In the genomic region with DNA sequence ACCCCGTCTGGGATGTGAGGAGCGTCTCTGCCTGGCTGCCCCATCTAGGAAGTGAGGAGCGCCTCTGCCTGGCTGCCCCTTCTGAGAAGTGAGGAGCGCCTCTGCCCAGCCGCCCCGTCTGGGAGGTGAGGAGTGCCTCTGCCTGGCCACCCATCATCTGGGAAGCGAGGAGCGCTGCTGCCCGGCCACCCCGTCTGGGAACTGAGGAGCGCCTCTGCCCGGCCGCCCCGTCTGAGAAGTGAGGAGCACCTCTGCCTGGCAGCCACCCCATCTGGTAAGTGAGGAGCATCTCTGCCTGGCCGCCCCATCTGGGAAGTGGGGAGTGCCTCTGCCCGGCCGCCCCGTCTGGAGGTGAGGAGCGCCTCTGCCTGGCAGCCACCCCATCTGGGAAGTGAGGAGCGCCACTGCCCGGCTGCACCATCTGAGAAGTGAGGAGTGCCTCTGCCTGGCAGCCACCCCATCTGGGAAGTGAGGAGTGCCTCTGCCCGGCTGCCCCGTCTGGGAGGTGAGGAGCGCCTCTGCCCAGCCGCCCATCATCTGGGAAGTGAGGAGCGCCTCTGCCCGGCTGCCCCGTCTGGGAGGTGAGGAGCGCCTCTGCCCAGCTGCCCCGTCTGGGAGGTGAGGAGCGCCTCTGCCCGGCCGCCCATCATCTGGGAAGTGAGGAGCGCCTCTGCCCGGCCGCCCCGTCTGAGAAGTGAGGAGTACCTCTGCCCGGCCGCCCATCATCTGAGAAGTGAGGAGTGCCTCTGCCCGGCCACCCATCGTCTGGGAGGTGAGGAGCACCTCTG, we compare ENCODE assay signal across 1 cellular context.
A peak's percentile ranks its signal among the peaks of the same experiment; 100 is the strongest.
TF ChIP-seq lines count a peak whose summit lies in the region.

No MANE protein-coding gene starts in this region.

TF ChIP-seq in HepG2, 621 proteins besides CTCF, POLR2A, EP300 and RAD21:
- TF ChIP-seq HES4 (CRISPR knock-in tag; IDR thresholded peaks at IDR 0.05; ENCODE audit: borderline replicate concordance) (0 out of 2 replicates have a peak, but pooled peaks have one; percentile 15), ZNF788 (CRISPR knock-in tag; IDR thresholded peaks at IDR 0.05; ENCODE audit: borderline replicate concordance) (0 out of 2 replicates have a peak, but pooled peaks have one; percentile 20), SRY (CRISPR knock-in tag; IDR thresholded peaks at IDR 0.05) (0 out of 2 replicates have a peak, but pooled peaks have one; percentile 21)
- TF ChIP-seq, protein P1, sequence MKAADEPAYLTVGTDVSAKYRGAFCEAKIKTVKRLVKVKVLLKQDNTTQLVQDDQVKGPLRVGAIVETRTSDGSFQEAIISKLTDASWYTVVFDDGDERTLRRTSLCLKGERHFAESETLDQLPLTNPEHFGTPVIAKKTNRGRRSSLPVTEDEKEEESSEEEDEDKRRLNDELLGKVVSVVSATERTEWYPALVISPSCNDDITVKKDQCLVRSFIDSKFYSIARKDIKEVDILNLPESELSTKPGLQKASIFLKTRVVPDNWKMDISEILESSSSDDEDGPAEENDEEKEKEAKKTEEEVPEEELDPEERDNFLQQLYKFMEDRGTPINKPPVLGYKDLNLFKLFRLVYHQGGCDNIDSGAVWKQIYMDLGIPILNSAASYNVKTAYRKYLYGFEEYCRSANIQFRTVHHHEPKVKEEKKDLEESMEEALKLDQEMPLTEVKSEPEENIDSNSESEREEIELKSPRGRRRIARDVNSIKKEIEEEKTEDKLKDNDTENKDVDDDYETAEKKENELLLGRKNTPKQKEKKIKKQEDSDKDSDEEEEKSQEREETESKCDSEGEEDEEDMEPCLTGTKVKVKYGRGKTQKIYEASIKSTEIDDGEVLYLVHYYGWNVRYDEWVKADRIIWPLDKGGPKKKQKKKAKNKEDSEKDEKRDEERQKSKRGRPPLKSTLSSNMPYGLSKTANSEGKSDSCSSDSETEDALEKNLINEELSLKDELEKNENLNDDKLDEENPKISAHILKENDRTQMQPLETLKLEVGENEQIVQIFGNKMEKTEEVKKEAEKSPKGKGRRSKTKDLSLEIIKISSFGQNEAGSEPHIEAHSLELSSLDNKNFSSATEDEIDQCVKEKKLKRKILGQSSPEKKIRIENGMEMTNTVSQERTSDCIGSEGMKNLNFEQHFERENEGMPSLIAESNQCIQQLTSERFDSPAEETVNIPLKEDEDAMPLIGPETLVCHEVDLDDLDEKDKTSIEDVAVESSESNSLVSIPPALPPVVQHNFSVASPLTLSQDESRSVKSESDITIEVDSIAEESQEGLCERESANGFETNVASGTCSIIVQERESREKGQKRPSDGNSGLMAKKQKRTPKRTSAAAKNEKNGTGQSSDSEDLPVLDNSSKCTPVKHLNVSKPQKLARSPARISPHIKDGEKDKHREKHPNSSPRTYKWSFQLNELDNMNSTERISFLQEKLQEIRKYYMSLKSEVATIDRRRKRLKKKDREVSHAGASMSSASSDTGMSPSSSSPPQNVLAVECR (CRISPR knock-in tag; IDR thresholded peaks at IDR 0.05; ENCODE audit: borderline replicate concordance), result 0 out of 2 replicates have a peak, but pooled peaks have one; percentile 8
